11 cellular contexts compared by ENCODE assay signal in genomic region chr5:78472469-78473106, GRCh38.
DNase-seq lines count a peak whose midpoint lies in the region.
"Had no signal": no experiment of that assay in that cellular context is flagged by ENCODE, and none has a peak within 500 bp of the region (broad histone marks: within the 10 kb centered on the region; RNA-seq: fewer than 3 reads in every experiment).

No MANE protein-coding gene starts in this region.

- DNase-seq in NCI-H146 treated with DMSO at 0.1 percent for 48 hours (lab: John Stamatoyannopoulos, UW; ENCODE audit: unreplicated experiment) (peak; percentile 6), NCI-H146 (lab: John Stamatoyannopoulos, UW) (no peak), OCI-M1 (lab: John Stamatoyannopoulos, UW) (peak; percentile 77), fibroblast of gingiva (ENCODE audit: low read depth) (peak; percentile 3), renal cortical epithelial cell (ENCODE audit: low read depth) (peak; percentile 13), NCI-H2196 (lab: John Stamatoyannopoulos, UW; ENCODE audit: unreplicated experiment) (no peak), NOMO-1 treated with DMSO at 0.1 percent for 48 hours (lab: John Stamatoyannopoulos, UW; ENCODE audit: unreplicated experiment) (no peak), NCI-H2081 (lab: John Stamatoyannopoulos, UW) (no peak)
- DNase-seq: activated CD8-positive, alpha-beta memory T cell treated with anti-CD3 and anti-CD28 coated beads, Interleukin-2, amount 50 U/mL, for 4 hours; NCI-H1436 treated with DMSO at 0.1 percent for 48 hours; stimulated activated CD4-positive, alpha-beta T cell treated with anti-CD3 and anti-CD28 coated beads, Interleukin-4, amount 100 ng/mL, for 4 hours had no signal

Comparison
In these comparisons a context has a peak if more than half of its experiments do, and no peak if none do; other contexts are left out.
1. DNase-seq: peak in NCI-H146 treated with DMSO at 0.1 percent for 48 hours (single experiment), OCI-M1 (single experiment), fibroblast of gingiva (single experiment) and renal cortical epithelial cell (single experiment); none in NCI-H146 (single experiment), NCI-H2196 (single experiment), NOMO-1 treated with DMSO at 0.1 percent for 48 hours (single experiment) and NCI-H2081 (0 of 2).